Comparison of ENCODE assay signal across 18 cellular contexts in the genomic region with DNA sequence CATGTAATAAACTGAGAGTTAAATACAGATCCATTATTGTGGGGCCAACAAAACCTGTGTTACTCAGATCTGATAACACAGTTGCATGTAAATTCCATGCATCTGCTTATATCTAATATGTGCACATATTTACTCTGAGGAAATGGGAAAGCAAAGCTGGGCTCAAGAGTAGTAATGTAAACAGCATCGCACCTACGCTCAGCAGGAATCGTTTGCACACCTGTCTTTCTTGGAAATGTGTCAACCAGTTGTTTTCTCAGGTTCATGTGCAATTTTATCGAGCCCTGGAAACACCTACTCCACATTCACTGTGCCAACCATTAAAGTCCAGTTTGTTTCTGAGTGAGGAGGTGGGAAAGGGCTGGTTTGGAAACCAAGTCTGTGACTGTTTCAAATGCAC.
DNase-seq lines count a peak whose midpoint lies in the region; ATAC-seq lines count a peak whose summit lies in the region.
"Had no signal": no experiment of that assay in that cellular context is flagged by ENCODE, and none has a peak within 500 bp of the region (broad histone marks: within the 10 kb centered on the region; RNA-seq: fewer than 3 reads in every experiment).

No MANE protein-coding gene starts in this region.

- ATAC-seq in left lobe of liver (peak; percentile 77), GM19035 (IDR thresholded peaks at IDR 0.05; ENCODE audit: unreplicated experiment) (no peak), GM21360 (IDR thresholded peaks at IDR 0.05; ENCODE audit: unreplicated experiment) (no peak)

- DNase-seq in DMS79 treated with DMSO at 0.1 percent for 48 hours (lab: John Stamatoyannopoulos, UW) (peak; percentile 95), NCI-H146 (lab: John Stamatoyannopoulos, UW) (peak; percentile 100), NCI-H510A (lab: John Stamatoyannopoulos, UW) (peak; percentile 97), left lobe of liver (ENCODE audit: low spot score) (no peak), iPS-NIHi11 (ENCODE audit: low spot score) (no peak)
- no peak for DNase-seq in stimulated activated CD8-positive, alpha-beta memory T cell treated with anti-CD3 and anti-CD28 coated beads, Interleukin-4, amount 100 ng/mL, for 48 hours
- DNase-seq: activated CD8-positive, alpha-beta memory T cell treated with anti-CD3 and anti-CD28 coated beads for 24 hours; amniotic stem cell; Calu3; cerebellar nuclear complex; foreskin melanocyte; Karpas-422; mesenchymal stem cell; NCI-H446 treated with DMSO at 0.1 percent for 48 hours; nephron progenitor cell; substantia nigra had no signal

Comparison
In these comparisons a context has a peak if more than half of its experiments do, and no peak if none do; other contexts are left out.
1. DNase-seq: peak in DMS79 treated with DMSO at 0.1 percent for 48 hours (single experiment), NCI-H146 (single experiment) and NCI-H510A (single experiment); none in left lobe of liver (single experiment), iPS-NIHi11 (single experiment) and stimulated activated CD8-positive, alpha-beta memory T cell treated with anti-CD3 and anti-CD28 coated beads, Interleukin-4, amount 100 ng/mL, for 48 hours (single experiment).